ENCODE assay signal across 12 cellular contexts in genomic region chr7:1061180-1061579, GRCh38.
"Had no signal": no experiment of that assay in that cellular context is flagged by ENCODE, and none has a peak within 500 bp of the region (broad histone marks: within the 10 kb centered on the region; RNA-seq: fewer than 3 reads in every experiment).

No MANE protein-coding gene starts in this region.

- DNase-seq: activated CD4-positive, CD25-positive, alpha-beta regulatory T cell; central memory CD4-positive, alpha-beta T cell; cortex of kidney; hippocampal formation; naive thymus-derived CD4-positive, alpha-beta T cell; SK-N-SH; stimulated activated CD4-positive, alpha-beta T cell treated with anti-CD3 and anti-CD28 coated beads, Interleukin-4, amount 100 ng/mL, for 1 hour; T-helper 1 cell had no signal

- H3K36me3 Mint-ChIP-seq: activated naive CD4-positive, alpha-beta T cell treated with anti-CD3 and anti-CD28 coated beads, Interleukin-2, amount 50 U/mL, for 24 hours had no signal

- H3K4me3 Mint-ChIP-seq: activated naive CD4-positive, alpha-beta T cell treated with anti-CD3 and anti-CD28 coated beads, Interleukin-2, amount 50 U/mL, for 24 hours had no signal

- H3K9me2 ChIP-seq: SK-N-SH had no signal

- H3K4me3 ChIP-seq: body of pancreas, lung had no signal

- H3K9me3 Mint-ChIP-seq: activated naive CD4-positive, alpha-beta T cell treated with anti-CD3 and anti-CD28 coated beads, Interleukin-2, amount 50 U/mL, for 24 hours had no signal

- H3K27me3 ChIP-seq: body of pancreas, tibial artery had no signal

- H3K9me3 ChIP-seq: body of pancreas, SK-N-SH, tibial artery had no signal

- H3K27me3 Mint-ChIP-seq: activated naive CD4-positive, alpha-beta T cell treated with anti-CD3 and anti-CD28 coated beads, Interleukin-2, amount 50 U/mL, for 24 hours had no signal

- H3K27ac Mint-ChIP-seq: activated naive CD4-positive, alpha-beta T cell treated with anti-CD3 and anti-CD28 coated beads, Interleukin-2, amount 50 U/mL, for 24 hours had no signal

- ATAC-seq: naive thymus-derived CD4-positive, alpha-beta T cell had no signal

- H3K4me2 ChIP-seq: SK-N-SH had no signal

- H3K9ac ChIP-seq: SK-N-SH had no signal
